8 cellular contexts compared by ENCODE assay signal in the genomic region with DNA sequence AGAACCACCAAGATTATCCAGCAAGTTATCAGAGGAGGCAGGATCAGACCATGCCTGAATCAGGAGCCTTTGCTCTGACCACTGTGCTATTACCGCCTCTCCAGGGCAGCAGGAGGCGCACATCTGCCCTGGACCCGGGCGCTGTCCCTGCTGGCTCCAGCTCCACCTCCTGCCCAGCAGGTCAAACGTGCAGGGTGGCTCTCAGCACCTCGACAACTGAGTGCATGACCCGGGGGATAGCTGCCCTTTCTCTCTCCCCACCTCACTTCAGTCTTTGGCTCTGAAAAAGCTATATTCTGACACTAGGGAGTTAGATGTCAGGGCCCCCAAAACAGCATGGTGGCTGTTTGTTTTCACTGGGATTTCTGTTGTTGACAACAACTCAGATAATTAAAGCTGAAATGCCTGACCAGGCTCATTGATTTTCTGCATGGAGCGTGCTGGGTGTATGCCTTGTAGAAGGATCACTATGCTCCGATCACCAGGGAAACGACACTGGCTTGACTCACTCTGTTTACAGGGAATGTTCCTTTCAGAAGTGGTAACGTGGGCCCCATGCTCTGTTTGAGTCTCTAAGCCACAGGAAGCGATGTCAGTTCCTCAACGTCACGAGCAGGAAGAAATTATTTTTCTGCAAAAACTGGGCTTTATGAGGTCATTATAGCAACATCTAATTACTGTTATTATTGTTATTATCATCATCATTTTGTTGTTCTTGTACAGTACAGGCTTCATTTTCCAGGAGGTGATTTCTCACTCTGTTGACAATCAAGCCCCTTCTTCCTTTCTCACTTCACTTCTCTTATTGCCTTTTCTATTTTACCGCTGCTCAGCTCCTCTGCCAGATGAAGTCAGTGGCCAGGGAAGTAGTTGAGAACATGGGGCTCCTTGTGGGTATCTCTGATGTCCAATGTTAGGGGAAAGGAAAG.
DNase-seq lines count a peak whose midpoint lies in the region; ATAC-seq and TF ChIP-seq lines count a peak whose summit lies in the region.

No MANE protein-coding gene starts in this region.

- no peaks in the 10 kb centered on the region for H3K9me3 Mint-ChIP-seq in activated T-helper 17 cell treated with anti-CD3 and anti-CD28 coated beads, Interleukin-2, amount 50 U/mL, for 72 hours
- no peaks in the 10 kb centered on the region for H3K9me3 Mint-ChIP-seq in neural progenitor cell

- H3K4me3 Mint-ChIP-seq in activated T-helper 17 cell treated with anti-CD3 and anti-CD28 coated beads, Interleukin-2, amount 50 U/mL, for 72 hours, result peak overlapping the region; percentile 85
- peak overlapping the region; percentile 78 for H3K4me3 Mint-ChIP-seq in neural progenitor cell

- H3K27me3 Mint-ChIP-seq in activated T-helper 17 cell treated with anti-CD3 and anti-CD28 coated beads, Interleukin-2, amount 50 U/mL, for 72 hours, result no peaks in the 10 kb centered on the region
- peaks cover 27% of the 10 kb centered on the region for H3K27me3 Mint-ChIP-seq in neural progenitor cell (ENCODE audit: insufficient read depth, low read depth)

- ATAC-seq in activated T-helper 17 cell treated with anti-CD3 and anti-CD28 coated beads, Interleukin-2, amount 50 U/mL, for 72 hours (replicated peaks), result peak; percentile 77

- peak overlapping the region; percentile 53 for H3K27ac ChIP-seq in neural progenitor cell

- peak overlapping the region; percentile 4 for H2AFZ ChIP-seq in neural progenitor cell (replicated peaks)

- H3K4me2 ChIP-seq in neural progenitor cell, result peak overlapping the region; percentile 58

- H3K4me1 Mint-ChIP-seq in activated T-helper 17 cell treated with anti-CD3 and anti-CD28 coated beads, Interleukin-2, amount 50 U/mL, for 72 hours, result peaks cover 55% of the 10 kb centered on the region
- peaks cover 54% of the 10 kb centered on the region for H3K4me1 Mint-ChIP-seq in neural progenitor cell

- no peaks in the 10 kb centered on the region for H3K9me3 ChIP-seq in neural progenitor cell (ENCODE audit: low read depth)

- no peak overlapping the region for H3K9ac ChIP-seq in neural progenitor cell

- peaks cover 26% of the 10 kb centered on the region for H3K4me1 ChIP-seq in neural progenitor cell

- peak overlapping the region; percentile 98 for H3K27ac Mint-ChIP-seq in activated T-helper 17 cell treated with anti-CD3 and anti-CD28 coated beads, Interleukin-2, amount 50 U/mL, for 72 hours
- peak overlapping the region; percentile 59 for H3K27ac Mint-ChIP-seq in neural progenitor cell

- H3K36me3 Mint-ChIP-seq in activated T-helper 17 cell treated with anti-CD3 and anti-CD28 coated beads, Interleukin-2, amount 50 U/mL, for 72 hours (ENCODE audit: low read depth), result peaks cover 4% of the 10 kb centered on the region
- H3K36me3 Mint-ChIP-seq in neural progenitor cell, result no peaks in the 10 kb centered on the region

- DNase-seq in A172 (ENCODE audit: low spot score), result peak; percentile 83
- peak; percentile 94 for DNase-seq in HCEC 1CT
- peak; percentile 94 for DNase-seq in fibroblast of peridontal ligament (ENCODE audit: extremely low read depth)
- DNase-seq in neural progenitor cell (ENCODE audit: low spot score), result peak; percentile 70
- peak; percentile 96 for DNase-seq in stromal cell of bone marrow (ENCODE audit: low read depth)
- DNase-seq in NCI-H526 (lab: John Stamatoyannopoulos, UW), result no peak

- H3F3A ChIP-seq in neural progenitor cell (ENCODE audit: low read depth), result peaks cover 23% of the 10 kb centered on the region

- H3K27me3 ChIP-seq in neural progenitor cell, result no peaks in the 10 kb centered on the region

- TF ChIP-seq CTCF in neural progenitor cell (IDR thresholded peaks at IDR 0.05), result peak; percentile 45

- H3K4me3 ChIP-seq in neural progenitor cell, result no peak overlapping the region

- H3K79me2 ChIP-seq in neural progenitor cell (ENCODE audit: low read depth), result no peaks in the 10 kb centered on the region

- no peaks in the 10 kb centered on the region for H4K20me1 ChIP-seq in neural progenitor cell (ENCODE audit: low read depth)

- no peaks in the 10 kb centered on the region for H3K36me3 ChIP-seq in neural progenitor cell

TF ChIP-seq in PFSK-1, 5 proteins besides CTCF, POLR2A, EP300 and RAD21:
- TF ChIP-seq, protein P1, sequence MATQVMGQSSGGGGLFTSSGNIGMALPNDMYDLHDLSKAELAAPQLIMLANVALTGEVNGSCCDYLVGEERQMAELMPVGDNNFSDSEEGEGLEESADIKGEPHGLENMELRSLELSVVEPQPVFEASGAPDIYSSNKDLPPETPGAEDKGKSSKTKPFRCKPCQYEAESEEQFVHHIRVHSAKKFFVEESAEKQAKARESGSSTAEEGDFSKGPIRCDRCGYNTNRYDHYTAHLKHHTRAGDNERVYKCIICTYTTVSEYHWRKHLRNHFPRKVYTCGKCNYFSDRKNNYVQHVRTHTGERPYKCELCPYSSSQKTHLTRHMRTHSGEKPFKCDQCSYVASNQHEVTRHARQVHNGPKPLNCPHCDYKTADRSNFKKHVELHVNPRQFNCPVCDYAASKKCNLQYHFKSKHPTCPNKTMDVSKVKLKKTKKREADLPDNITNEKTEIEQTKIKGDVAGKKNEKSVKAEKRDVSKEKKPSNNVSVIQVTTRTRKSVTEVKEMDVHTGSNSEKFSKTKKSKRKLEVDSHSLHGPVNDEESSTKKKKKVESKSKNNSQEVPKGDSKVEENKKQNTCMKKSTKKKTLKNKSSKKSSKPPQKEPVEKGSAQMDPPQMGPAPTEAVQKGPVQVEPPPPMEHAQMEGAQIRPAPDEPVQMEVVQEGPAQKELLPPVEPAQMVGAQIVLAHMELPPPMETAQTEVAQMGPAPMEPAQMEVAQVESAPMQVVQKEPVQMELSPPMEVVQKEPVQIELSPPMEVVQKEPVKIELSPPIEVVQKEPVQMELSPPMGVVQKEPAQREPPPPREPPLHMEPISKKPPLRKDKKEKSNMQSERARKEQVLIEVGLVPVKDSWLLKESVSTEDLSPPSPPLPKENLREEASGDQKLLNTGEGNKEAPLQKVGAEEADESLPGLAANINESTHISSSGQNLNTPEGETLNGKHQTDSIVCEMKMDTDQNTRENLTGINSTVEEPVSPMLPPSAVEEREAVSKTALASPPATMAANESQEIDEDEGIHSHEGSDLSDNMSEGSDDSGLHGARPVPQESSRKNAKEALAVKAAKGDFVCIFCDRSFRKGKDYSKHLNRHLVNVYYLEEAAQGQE (IDR thresholded peaks at IDR 0.05; ENCODE audit: insufficient read depth in 1 of 2, low read depth in 2 of 2, low read length in 2 of 2), result peak in 1 of 2 experiments; percentile 49; a peak in 1 of 4 replicates
- TF ChIP-seq TAF1 (IDR thresholded peaks at IDR 0.05; ENCODE audit: borderline replicate concordance, insufficient read depth, low read length), result no peak
- peak; percentile 68; the same call in 1 of the 2 replicates for TF ChIP-seq SIN3A (IDR thresholded peaks at IDR 0.05; ENCODE audit: borderline replicate concordance, insufficient read depth, low read length)
- TF ChIP-seq POLR2AphosphoS5 (IDR thresholded peaks at IDR 0.05; ENCODE audit: low read depth, low read length), result no peak
- TF ChIP-seq FOXP2 (optimal IDR thresholded peaks at IDR 0.05; ENCODE audit: borderline replicate concordance, extremely low read depth, extremely low read length, insufficient read depth), result peak; percentile 98

Comparison
In these comparisons a context has a peak if more than half of its experiments do, and no peak if none do; other contexts are left out.
1. DNase-seq: peak in A172 (single experiment), HCEC 1CT (single experiment), fibroblast of peridontal ligament (single experiment), neural progenitor cell (single experiment) and stromal cell of bone marrow (single experiment); none in NCI-H526 (0 of 2).